In the genomic region with DNA sequence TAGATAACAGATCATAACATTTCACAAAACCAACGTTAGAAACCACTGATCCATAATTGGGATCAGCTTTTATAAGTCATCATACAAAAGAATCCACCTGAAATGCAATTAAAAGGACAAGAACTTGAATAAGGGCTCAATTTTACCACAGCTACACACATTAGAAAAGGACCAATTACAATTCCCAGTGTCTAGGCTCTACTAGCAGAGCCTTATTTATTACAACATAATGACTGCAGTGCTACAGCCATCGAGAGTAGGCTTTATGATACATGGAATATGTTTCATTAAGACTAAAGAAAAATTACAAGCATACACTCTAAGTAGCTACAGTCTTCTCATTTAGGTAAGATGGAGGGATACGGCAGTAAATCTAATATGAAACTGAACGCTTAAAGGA, we compare ENCODE assay signal across 11 cellular contexts. TPM values are rescaled to one million over a fixed set of nuclear protein-coding genes. Genes with fewer than 3 reads are reported as not detected.
DNase-seq lines count a peak whose midpoint lies in the region; ATAC-seq and TF ChIP-seq lines count a peak whose summit lies in the region.
"Had no signal": no experiment of that assay in that cellular context is flagged by ENCODE, and none has a peak within 500 bp of the region (broad histone marks: within the 10 kb centered on the region; RNA-seq: fewer than 3 reads in every experiment).

No MANE protein-coding gene starts in this region.

- H3K9me3 Mint-ChIP-seq in stimulated activated naive B cell treated with anti-CD40 and anti-IgM and Interleukin-4, amounts not matched to agents 10 μg/mL and 1 μg/mL and 100 μg/mL, for 72 hours, result no peaks in the 10 kb centered on the region
- H3K9me3 Mint-ChIP-seq: activated naive CD8-positive, alpha-beta T cell treated with anti-CD3 and anti-CD28 coated beads, Interleukin-2, amount 10 ng/mL, durations not matched to agents 7 days and 5 days had no signal

- DNase-seq in cardiac muscle cell (ENCODE audit: low read depth in 1 of 2, low spot score in 1 of 2), result no peak
- DNase-seq in left cardiac atrium, result no peak
- DNase-seq in OCI-M1 (lab: John Stamatoyannopoulos, UW), result peak; percentile 44
- no peak for DNase-seq in fibroblast of lung (ENCODE audit: low read depth in 2 of 2)
- no peak for DNase-seq in stimulated activated naive B cell treated with anti-CD40 and anti-IgM and Interleukin-4, amounts not matched to agents 10 μg/mL and 1 μg/mL and 100 μg/mL, for 72 hours
- DNase-seq in NCI-H2029 (lab: John Stamatoyannopoulos, UW), result no peak
- no peak for DNase-seq in NCI-H2081 (lab: John Stamatoyannopoulos, UW)
- no peak for DNase-seq in dermis blood vessel endothelial cell
- DNase-seq: activated naive CD8-positive, alpha-beta T cell treated with anti-CD3 and anti-CD28 coated beads, Interleukin-2, amount 10 ng/mL, durations not matched to agents 7 days and 5 days; HCEC 1CT; NCI-H2227 treated with DMSO at 0.1 percent for 48 hours had no signal

- no peak overlapping the region for H2AFZ ChIP-seq in fibroblast of lung (ENCODE audit: low read length)

- TF ChIP-seq CTCF in cardiac muscle cell (IDR thresholded peaks at IDR 0.05; ENCODE audit: low read depth, low read length), result no peak
- TF ChIP-seq CTCF in fibroblast of lung (conservative IDR thresholded peaks at IDR 0.05 in 1 of 2, IDR thresholded peaks at IDR 0.05 in 1 of 2; ENCODE audit: low read depth in 1 of 2, low read length in 2 of 2), result no peak

- H3K27ac Mint-ChIP-seq in stimulated activated naive B cell treated with anti-CD40 and anti-IgM and Interleukin-4, amounts not matched to agents 10 μg/mL and 1 μg/mL and 100 μg/mL, for 72 hours, result no peak overlapping the region

- H3K4me3 Mint-ChIP-seq in stimulated activated naive B cell treated with anti-CD40 and anti-IgM and Interleukin-4, amounts not matched to agents 10 μg/mL and 1 μg/mL and 100 μg/mL, for 72 hours, result peak overlapping the region; percentile 26 to 60
- H3K4me3 Mint-ChIP-seq: activated naive CD8-positive, alpha-beta T cell treated with anti-CD3 and anti-CD28 coated beads, Interleukin-2, amount 10 ng/mL, durations not matched to agents 7 days and 5 days had no signal

- H3K4me1 ChIP-seq in cardiac muscle cell (ENCODE audit: low read depth) (peaks cover 31% of the 10 kb centered on the region), fibroblast of lung (ENCODE audit: control insufficient read depth, extremely low read depth, insufficient read depth, low read length) (no peaks in the 10 kb centered on the region)

- peak overlapping the region; percentile 89 for H3K4me3 ChIP-seq in cardiac muscle cell
- H3K4me3 ChIP-seq in fibroblast of lung (replicated peaks in 1 of 4; ENCODE audit: control extremely low read depth in 1 of 4, insufficient read depth in 1 of 4, low read depth in 3 of 4, low read length in 4 of 4), result peak overlapping the region in 3 of 4 experiments; percentile 58 to 97 (median 72)

- H3K4me1 Mint-ChIP-seq in stimulated activated naive B cell treated with anti-CD40 and anti-IgM and Interleukin-4, amounts not matched to agents 10 μg/mL and 1 μg/mL and 100 μg/mL, for 72 hours, result peaks cover 36 to 49% of the 10 kb centered on the region in 2 donors

- H3K27me3 Mint-ChIP-seq in stimulated activated naive B cell treated with anti-CD40 and anti-IgM and Interleukin-4, amounts not matched to agents 10 μg/mL and 1 μg/mL and 100 μg/mL, for 72 hours, result no peaks in the 10 kb centered on the region
- H3K27me3 Mint-ChIP-seq: activated naive CD8-positive, alpha-beta T cell treated with anti-CD3 and anti-CD28 coated beads, Interleukin-2, amount 10 ng/mL, durations not matched to agents 7 days and 5 days had no signal

- H3K27ac ChIP-seq in cardiac muscle cell (no peak overlapping the region), fibroblast of lung (ENCODE audit: insufficient read depth, low read length) (no peak overlapping the region)

- no peaks in the 10 kb centered on the region for H3K9me3 ChIP-seq in cardiac muscle cell (ENCODE audit: low read depth)
- no peaks in the 10 kb centered on the region for H3K9me3 ChIP-seq in fibroblast of lung (ENCODE audit: control insufficient read depth, insufficient read depth, low read depth, low read length)

- intact Hi-C loops in left cardiac atrium (cut with DNase I), result no loop called here

- H3K27me3 ChIP-seq in cardiac muscle cell (no peaks in the 10 kb centered on the region), fibroblast of lung (ENCODE audit: control insufficient read depth, insufficient read depth, low read length) (no peaks in the 10 kb centered on the region)

- no peak overlapping the region for H3K9ac ChIP-seq in fibroblast of lung (ENCODE audit: insufficient read depth, low read length)

- H3K36me3 ChIP-seq in cardiac muscle cell (no peaks in the 10 kb centered on the region), fibroblast of lung (ENCODE audit: control insufficient read depth, insufficient read depth, low read length) (no peaks in the 10 kb centered on the region)

- ATAC-seq in left cardiac atrium, result no peak
- no peak for ATAC-seq in stimulated activated naive B cell treated with anti-CD40 and anti-IgM and Interleukin-4, amounts not matched to agents 10 μg/mL and 1 μg/mL and 100 μg/mL, for 72 hours (replicated peaks)

- H3K4me2 ChIP-seq in fibroblast of lung (ENCODE audit: extremely low read depth, insufficient read depth, low read length), result peak overlapping the region; percentile 4

- peaks cover 20 to 32% of the 10 kb centered on the region in 2 donors for H3K36me3 Mint-ChIP-seq in stimulated activated naive B cell treated with anti-CD40 and anti-IgM and Interleukin-4, amounts not matched to agents 10 μg/mL and 1 μg/mL and 100 μg/mL, for 72 hours

- H4K20me1 ChIP-seq in fibroblast of lung (ENCODE audit: control insufficient read depth, extremely low read depth, insufficient read depth, low read length), result no peaks in the 10 kb centered on the region

- H3K79me2 ChIP-seq in fibroblast of lung (ENCODE audit: control insufficient read depth, insufficient read depth, low read length), result peaks cover 73% of the 10 kb centered on the region

RNA-seq across cellular contexts. Expression of gene RBM26, which starts 2.9 kb away (rescaled TPM):
- 26.7 and 41.3 TPM in 2 replicates for total RNA-seq in cardiac muscle cell
- polyA plus RNA-seq in cardiac muscle cell, result 22.9 and 31.9 TPM in 2 replicates
- total RNA-seq in left cardiac atrium, result 10 to 100 TPM; 19.9 to 26.2 TPM
- total RNA-seq in fibroblast of lung, result 15.9 and 20.3 TPM in 2 replicates
- polyA plus RNA-seq in fibroblast of lung, result 19.9 and 23.4 TPM in 2 replicates
- polyA plus RNA-seq in fibroblast of lung (2012), result 15.0 and 17.6 TPM in 2 replicates
- 2.8 and 5.4 TPM in 2 replicates for polyA minus RNA-seq in fibroblast of lung (ENCODE audit: low replicate concordance)
- 25.2 and 26.9 TPM in 2 replicates for total RNA-seq in dermis blood vessel endothelial cell
